In the genomic region with DNA sequence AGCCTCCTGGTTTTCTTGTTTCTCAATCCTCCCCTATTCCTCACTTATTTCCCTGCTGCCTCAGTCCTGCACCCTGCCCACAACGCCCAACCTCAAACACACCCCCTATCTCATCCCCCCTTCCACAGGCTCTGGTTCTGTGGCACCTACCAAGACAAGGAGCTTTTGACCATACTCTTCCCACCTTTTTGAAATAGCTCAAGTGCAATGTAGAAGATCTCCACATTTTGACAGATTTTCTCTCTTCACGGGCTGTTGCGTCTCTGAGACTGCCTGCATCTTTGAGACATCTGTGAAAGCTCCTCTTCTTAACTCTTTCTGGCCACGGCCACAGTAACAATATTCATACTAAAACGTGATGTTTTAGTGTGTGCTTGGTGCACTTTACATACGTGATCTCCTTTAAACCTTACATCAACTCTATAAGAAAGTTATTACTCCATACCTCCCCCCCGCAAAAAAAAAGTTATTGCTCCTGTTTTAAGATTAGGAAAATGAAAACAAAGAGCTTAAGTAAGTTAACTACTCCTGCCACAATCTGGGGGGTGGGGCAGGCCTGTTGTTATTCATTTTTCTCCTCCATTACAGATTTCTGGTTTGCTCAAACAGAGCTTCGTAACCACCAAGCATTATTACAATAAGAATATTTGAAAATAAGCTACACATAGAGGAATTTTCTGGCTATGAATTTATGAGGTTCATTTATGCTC, we compare ENCODE assay signal across 9 cellular contexts. TPM values are rescaled to one million over a fixed set of nuclear protein-coding genes. Genes with fewer than 3 reads are reported as not detected.
DNase-seq lines count a peak whose midpoint lies in the region; ATAC-seq and TF ChIP-seq lines count a peak whose summit lies in the region.
"Had no signal": no experiment of that assay in that cellular context is flagged by ENCODE, and none has a peak within 500 bp of the region (broad histone marks: within the 10 kb centered on the region; RNA-seq: fewer than 3 reads in every experiment).

No MANE protein-coding gene starts in this region.

- DNase-seq in Calu3 (no peak), ascending aorta (ENCODE audit: low spot score in 2 of 2) (no peak), SW 1271 (lab: John Stamatoyannopoulos, UW) (no peak), NCI-H748 treated with DMSO at 0.1 percent for 48 hours (lab: John Stamatoyannopoulos, UW) (no peak), foreskin melanocyte (no peak), dedifferentiated amniotic fluid mesenchymal stem cell (ENCODE audit: extremely low spot score) (no peak)
- DNase-seq in natural killer cell treated with Interleukin-12 subunit alpha and Interleukin-12 subunit beta and Interleukin-15 and Interleukin-18, amount 100 ng/mL, for 72 hours (ENCODE audit: low spot score) = no peak

- H3K9me3 ChIP-seq in ascending aorta = no peaks in the 10 kb centered on the region

- H3K27me3 ChIP-seq in ascending aorta = no peaks in the 10 kb centered on the region

- TF ChIP-seq CTCF in Calu3 (IDR thresholded peaks at IDR 0.05; ENCODE audit: unreplicated experiment) (no peak), ascending aorta (IDR thresholded peaks at IDR 0.05) (no peak)

- H3K9me3 Mint-ChIP-seq in Calu3 (ENCODE audit: low read depth, unreplicated experiment) = no peaks in the 10 kb centered on the region
- H3K9me3 Mint-ChIP-seq in IgD-negative memory B cell = no peaks in the 10 kb centered on the region
- H3K9me3 Mint-ChIP-seq in natural killer cell treated with Interleukin-12 subunit alpha and Interleukin-12 subunit beta and Interleukin-15 and Interleukin-18, amount 100 ng/mL, for 72 hours = no peaks in the 10 kb centered on the region

- peak overlapping the region; percentile 94 to 98 for H3K27ac ChIP-seq in ascending aorta

- peak overlapping the region in 1 of 2 donors; percentile 88 for H3K4me3 ChIP-seq in ascending aorta

- CTCF ChIA-PET in Calu3 (lab: Charles Lee) = interaction anchor here (0.6 to 2.8 kb wide), 2 partner anchors 14 to 68 kb away, joined by 4 to 8 read pairs; no protein-coding TSS in a partner anchor

- H3K36me3 Mint-ChIP-seq in Calu3 (ENCODE audit: insufficient read depth, unreplicated experiment) (peaks cover 42% of the 10 kb centered on the region), IgD-negative memory B cell (peaks cover 4% of the 10 kb centered on the region)
- H3K36me3 Mint-ChIP-seq in natural killer cell treated with Interleukin-12 subunit alpha and Interleukin-12 subunit beta and Interleukin-15 and Interleukin-18, amount 100 ng/mL, for 72 hours = peaks cover 27% of the 10 kb centered on the region

- H3K4me1 Mint-ChIP-seq in Calu3 (ENCODE audit: low read depth, unreplicated experiment) (peaks cover 11% of the 10 kb centered on the region), IgD-negative memory B cell (peaks cover 22 to 35% (median 24%) of the 10 kb centered on the region in 3 donors)
- peaks cover 27 to 36% of the 10 kb centered on the region in 2 donors for H3K4me1 Mint-ChIP-seq in natural killer cell treated with Interleukin-12 subunit alpha and Interleukin-12 subunit beta and Interleukin-15 and Interleukin-18, amount 100 ng/mL, for 72 hours (ENCODE audit: low read depth in 2 of 2)

- no peaks in the 10 kb centered on the region for H3K27me3 Mint-ChIP-seq in Calu3 (ENCODE audit: unreplicated experiment)
- H3K27me3 Mint-ChIP-seq in IgD-negative memory B cell = no peaks in the 10 kb centered on the region
- no peaks in the 10 kb centered on the region for H3K27me3 Mint-ChIP-seq in natural killer cell treated with Interleukin-12 subunit alpha and Interleukin-12 subunit beta and Interleukin-15 and Interleukin-18, amount 100 ng/mL, for 72 hours

- H3K27ac Mint-ChIP-seq in Calu3 (ENCODE audit: unreplicated experiment) = peak overlapping the region; percentile 57
- peak overlapping the region; percentile 88 to 97 (median 96) for H3K27ac Mint-ChIP-seq in IgD-negative memory B cell
- H3K27ac Mint-ChIP-seq in natural killer cell treated with Interleukin-12 subunit alpha and Interleukin-12 subunit beta and Interleukin-15 and Interleukin-18, amount 100 ng/mL, for 72 hours = peak overlapping the region; percentile 18 to 99

- peaks cover 0 to 20% of the 10 kb centered on the region in 2 donors for H3K4me1 ChIP-seq in ascending aorta

- H3K36me3 ChIP-seq in ascending aorta = no peaks in the 10 kb centered on the region

- no peak for ATAC-seq in natural killer cell treated with Interleukin-12 subunit alpha and Interleukin-12 subunit beta and Interleukin-15 and Interleukin-18, amount 100 ng/mL, for 72 hours
- ATAC-seq: Right ventricle myocardium inferior had no signal

- H3K4me3 Mint-ChIP-seq in Calu3 (ENCODE audit: low read depth, unreplicated experiment) (peak overlapping the region; percentile 98), IgD-negative memory B cell (peak overlapping the region; percentile 72 to 94 (median 76))
- peak overlapping the region; percentile 93 for H3K4me3 Mint-ChIP-seq in natural killer cell treated with Interleukin-12 subunit alpha and Interleukin-12 subunit beta and Interleukin-15 and Interleukin-18, amount 100 ng/mL, for 72 hours

- intact Hi-C loops in Calu3 (cut with micrococcal nuclease; ENCODE audit: unreplicated experiment) (loop anchor here (10.0 kb wide), 1 partner anchor 497 kb away; no protein-coding TSS in a partner anchor), ascending aorta (cut with DNase I) (loop anchor here (2.0 to 10.0 kb wide), 6 partner anchors 29 to 507 kb away; a partner anchor contains a TSS)

- no TSS peak for BruUV-seq in Calu3 (replicated peaks; lab: Mats Ljungman, UMichigan)

RNA-seq across cellular contexts. Expression of a gene that starts 1.8 kb away (rescaled TPM):
- total RNA-seq in Calu3 (2022) = 216 and 226 TPM in 2 replicates
- 117 TPM for polyA plus RNA-seq in IgD-negative memory B cell
- 125 TPM for total RNA-seq in ascending aorta
- total RNA-seq in natural killer cell treated with Interleukin-12 subunit alpha and Interleukin-12 subunit beta and Interleukin-15 and Interleukin-18, amount 100 ng/mL, for 72 hours = 100 to 1,000 TPM; 319 to 328 TPM
